Comparison of ENCODE assay signal across 1 cellular context in the genomic region with DNA sequence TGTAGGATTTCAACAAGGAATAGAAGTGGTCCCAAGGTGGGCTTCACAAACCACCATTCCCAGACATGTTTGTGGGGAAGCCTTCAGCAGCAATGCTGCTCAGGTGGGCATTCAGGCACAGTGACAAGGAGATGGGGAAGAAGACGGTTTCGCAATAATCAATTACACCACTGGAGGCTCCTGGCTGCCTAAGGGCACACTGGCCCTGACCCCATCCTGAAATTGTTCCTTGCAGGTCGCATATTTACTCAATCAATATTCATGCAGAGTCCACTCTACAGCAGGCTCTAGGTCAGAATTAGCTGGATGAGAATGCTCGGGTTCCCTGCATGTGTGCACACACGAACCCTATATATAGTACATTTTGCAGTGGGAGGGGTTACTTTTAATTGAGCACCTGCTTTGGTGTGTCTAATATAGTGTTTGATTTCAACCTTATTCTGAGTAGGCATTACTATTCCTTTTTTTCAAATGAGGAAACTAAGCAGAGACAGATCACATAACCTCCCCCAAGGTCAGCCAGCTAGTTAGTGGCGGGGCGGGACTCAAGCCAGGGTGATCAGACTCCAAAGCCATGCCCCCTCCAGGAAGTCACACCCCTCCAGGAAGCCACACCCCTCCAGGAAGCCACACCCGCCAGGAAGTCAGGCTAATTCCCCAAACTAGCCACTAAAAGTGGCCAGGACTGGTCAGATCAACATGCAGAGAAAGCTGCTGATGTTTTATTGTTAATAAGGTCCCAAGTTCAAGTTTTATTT.
A peak's percentile ranks its signal among the peaks of the same experiment; 100 is the strongest.
TF ChIP-seq lines count a peak whose summit lies in the region.

No MANE protein-coding gene starts in this region.

TF ChIP-seq in HepG2, 621 proteins besides CTCF, POLR2A, EP300 and RAD21 (continued from another document and continues in another):
- TF ChIP-seq NCOR1 (IDR thresholded peaks at IDR 0.05; ENCODE audit: borderline replicate concordance, low read length) = peak; percentile 77; the same call in 1 of the 2 replicates
- 0 out of 2 replicates have a peak, but pooled peaks have one; percentile 53 for TF ChIP-seq ELF4 (CRISPR knock-in tag; IDR thresholded peaks at IDR 0.05; ENCODE audit: borderline replicate concordance)
- TF ChIP-seq ZMYM4 (CRISPR knock-in tag; IDR thresholded peaks at IDR 0.05) = peak; percentile 79
- peak; percentile 81 for TF ChIP-seq ESRRA (CRISPR knock-in tag; IDR thresholded peaks at IDR 0.05; ENCODE audit: low read depth)
- TF ChIP-seq SAP130 (CRISPR knock-in tag; IDR thresholded peaks at IDR 0.05; ENCODE audit: low read depth) = peak; percentile 66
- peak; percentile 64 for TF ChIP-seq ISL2 (CRISPR knock-in tag; IDR thresholded peaks at IDR 0.05)
- TF ChIP-seq, protein P1, sequence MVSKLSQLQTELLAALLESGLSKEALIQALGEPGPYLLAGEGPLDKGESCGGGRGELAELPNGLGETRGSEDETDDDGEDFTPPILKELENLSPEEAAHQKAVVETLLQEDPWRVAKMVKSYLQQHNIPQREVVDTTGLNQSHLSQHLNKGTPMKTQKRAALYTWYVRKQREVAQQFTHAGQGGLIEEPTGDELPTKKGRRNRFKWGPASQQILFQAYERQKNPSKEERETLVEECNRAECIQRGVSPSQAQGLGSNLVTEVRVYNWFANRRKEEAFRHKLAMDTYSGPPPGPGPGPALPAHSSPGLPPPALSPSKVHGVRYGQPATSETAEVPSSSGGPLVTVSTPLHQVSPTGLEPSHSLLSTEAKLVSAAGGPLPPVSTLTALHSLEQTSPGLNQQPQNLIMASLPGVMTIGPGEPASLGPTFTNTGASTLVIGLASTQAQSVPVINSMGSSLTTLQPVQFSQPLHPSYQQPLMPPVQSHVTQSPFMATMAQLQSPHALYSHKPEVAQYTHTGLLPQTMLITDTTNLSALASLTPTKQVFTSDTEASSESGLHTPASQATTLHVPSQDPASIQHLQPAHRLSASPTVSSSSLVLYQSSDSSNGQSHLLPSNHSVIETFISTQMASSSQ (IDR thresholded peaks at IDR 0.05; ENCODE audit: low read depth) = peak; percentile 29; the same call in 1 of the 2 replicates
- TF ChIP-seq, protein P1 (CRISPR knock-in tag; IDR thresholded peaks at IDR 0.05; ENCODE audit: borderline replicate concordance) = no peak
- TF ChIP-seq POLR2AphosphoS5 (IDR thresholded peaks at IDR 0.05; ENCODE audit: low read depth, low read length) = peak; percentile 74
- TF ChIP-seq MIXL1 (CRISPR knock-in tag; IDR thresholded peaks at IDR 0.05) = peak; percentile 82
- no peak for TF ChIP-seq ZBTB20 (CRISPR knock-in tag; IDR thresholded peaks at IDR 0.05; ENCODE audit: borderline replicate concordance, low read depth)
- TF ChIP-seq, protein P2, sequence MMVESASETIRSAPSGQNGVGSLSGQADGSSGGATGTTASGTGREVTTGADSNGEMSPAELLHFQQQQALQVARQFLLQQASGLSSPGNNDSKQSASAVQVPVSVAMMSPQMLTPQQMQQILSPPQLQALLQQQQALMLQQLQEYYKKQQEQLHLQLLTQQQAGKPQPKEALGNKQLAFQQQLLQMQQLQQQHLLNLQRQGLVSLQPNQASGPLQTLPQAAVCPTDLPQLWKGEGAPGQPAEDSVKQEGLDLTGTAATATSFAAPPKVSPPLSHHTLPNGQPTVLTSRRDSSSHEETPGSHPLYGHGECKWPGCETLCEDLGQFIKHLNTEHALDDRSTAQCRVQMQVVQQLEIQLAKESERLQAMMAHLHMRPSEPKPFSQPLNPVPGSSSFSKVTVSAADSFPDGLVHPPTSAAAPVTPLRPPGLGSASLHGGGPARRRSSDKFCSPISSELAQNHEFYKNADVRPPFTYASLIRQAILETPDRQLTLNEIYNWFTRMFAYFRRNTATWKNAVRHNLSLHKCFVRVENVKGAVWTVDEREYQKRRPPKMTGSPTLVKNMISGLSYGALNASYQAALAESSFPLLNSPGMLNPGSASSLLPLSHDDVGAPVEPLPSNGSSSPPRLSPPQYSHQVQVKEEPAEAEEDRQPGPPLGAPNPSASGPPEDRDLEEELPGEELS (CRISPR knock-in tag; IDR thresholded peaks at IDR 0.05) = peak; percentile 78
- TF ChIP-seq TBL1XR1 (IDR thresholded peaks at IDR 0.05; ENCODE audit: borderline replicate concordance, low read length, partially characterized antibody) = peak; percentile 72
- 0 out of 2 replicates have a peak, but pooled peaks have one; percentile 32 for TF ChIP-seq ZBTB38 (CRISPR knock-in tag; IDR thresholded peaks at IDR 0.05)
- TF ChIP-seq, protein P3, sequence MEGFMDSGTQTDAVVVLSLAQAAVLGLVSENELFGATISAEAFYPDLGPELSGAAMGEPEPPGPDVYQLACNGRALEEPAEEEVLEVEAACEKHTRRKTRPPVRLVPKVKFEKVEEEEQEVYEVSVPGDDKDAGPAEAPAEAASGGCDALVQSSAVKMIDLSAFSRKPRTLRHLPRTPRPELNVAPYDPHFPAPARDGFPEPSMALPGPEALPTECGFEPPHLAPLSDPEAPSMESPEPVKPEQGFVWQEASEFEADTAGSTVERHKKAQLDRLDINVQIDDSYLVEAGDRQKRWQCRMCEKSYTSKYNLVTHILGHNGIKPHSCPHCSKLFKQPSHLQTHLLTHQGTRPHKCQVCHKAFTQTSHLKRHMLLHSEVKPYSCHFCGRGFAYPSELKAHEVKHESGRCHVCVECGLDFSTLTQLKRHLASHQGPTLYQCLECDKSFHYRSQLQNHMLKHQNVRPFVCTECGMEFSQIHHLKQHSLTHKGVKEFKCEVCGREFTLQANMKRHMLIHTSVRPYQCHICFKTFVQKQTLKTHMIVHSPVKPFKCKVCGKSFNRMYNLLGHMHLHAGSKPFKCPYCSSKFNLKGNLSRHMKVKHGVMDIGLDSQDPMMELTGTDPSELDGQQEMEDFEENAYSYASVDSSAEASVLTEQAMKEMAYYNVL (CRISPR knock-in tag; IDR thresholded peaks at IDR 0.05; ENCODE audit: borderline replicate concordance) = no peak
- peak; percentile 95 for TF ChIP-seq ONECUT2 (CRISPR knock-in tag; IDR thresholded peaks at IDR 0.05)
- TF ChIP-seq FOXJ3 (CRISPR knock-in tag; IDR thresholded peaks at IDR 0.05; ENCODE audit: borderline replicate concordance) = peak; percentile 64; the same call in 1 of the 2 replicates
- TF ChIP-seq, protein P4, sequence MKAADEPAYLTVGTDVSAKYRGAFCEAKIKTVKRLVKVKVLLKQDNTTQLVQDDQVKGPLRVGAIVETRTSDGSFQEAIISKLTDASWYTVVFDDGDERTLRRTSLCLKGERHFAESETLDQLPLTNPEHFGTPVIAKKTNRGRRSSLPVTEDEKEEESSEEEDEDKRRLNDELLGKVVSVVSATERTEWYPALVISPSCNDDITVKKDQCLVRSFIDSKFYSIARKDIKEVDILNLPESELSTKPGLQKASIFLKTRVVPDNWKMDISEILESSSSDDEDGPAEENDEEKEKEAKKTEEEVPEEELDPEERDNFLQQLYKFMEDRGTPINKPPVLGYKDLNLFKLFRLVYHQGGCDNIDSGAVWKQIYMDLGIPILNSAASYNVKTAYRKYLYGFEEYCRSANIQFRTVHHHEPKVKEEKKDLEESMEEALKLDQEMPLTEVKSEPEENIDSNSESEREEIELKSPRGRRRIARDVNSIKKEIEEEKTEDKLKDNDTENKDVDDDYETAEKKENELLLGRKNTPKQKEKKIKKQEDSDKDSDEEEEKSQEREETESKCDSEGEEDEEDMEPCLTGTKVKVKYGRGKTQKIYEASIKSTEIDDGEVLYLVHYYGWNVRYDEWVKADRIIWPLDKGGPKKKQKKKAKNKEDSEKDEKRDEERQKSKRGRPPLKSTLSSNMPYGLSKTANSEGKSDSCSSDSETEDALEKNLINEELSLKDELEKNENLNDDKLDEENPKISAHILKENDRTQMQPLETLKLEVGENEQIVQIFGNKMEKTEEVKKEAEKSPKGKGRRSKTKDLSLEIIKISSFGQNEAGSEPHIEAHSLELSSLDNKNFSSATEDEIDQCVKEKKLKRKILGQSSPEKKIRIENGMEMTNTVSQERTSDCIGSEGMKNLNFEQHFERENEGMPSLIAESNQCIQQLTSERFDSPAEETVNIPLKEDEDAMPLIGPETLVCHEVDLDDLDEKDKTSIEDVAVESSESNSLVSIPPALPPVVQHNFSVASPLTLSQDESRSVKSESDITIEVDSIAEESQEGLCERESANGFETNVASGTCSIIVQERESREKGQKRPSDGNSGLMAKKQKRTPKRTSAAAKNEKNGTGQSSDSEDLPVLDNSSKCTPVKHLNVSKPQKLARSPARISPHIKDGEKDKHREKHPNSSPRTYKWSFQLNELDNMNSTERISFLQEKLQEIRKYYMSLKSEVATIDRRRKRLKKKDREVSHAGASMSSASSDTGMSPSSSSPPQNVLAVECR (CRISPR knock-in tag; IDR thresholded peaks at IDR 0.05; ENCODE audit: borderline replicate concordance) = peak; percentile 44; the same call in 1 of the 2 replicates
- peak; percentile 68; the same call in 1 of the 2 replicates for TF ChIP-seq CHD4 (IDR thresholded peaks at IDR 0.05; ENCODE audit: borderline replicate concordance, low read length)
- TF ChIP-seq HMG20A (CRISPR knock-in tag; IDR thresholded peaks at IDR 0.05; ENCODE audit: borderline replicate concordance) = peak; percentile 68
- no peak for TF ChIP-seq CCAR2 (optimal IDR thresholded peaks at IDR 0.05; ENCODE audit: low read depth, low read length)
- 0 out of 2 replicates have a peak, but pooled peaks have one; percentile 64 for TF ChIP-seq ZNF619 (CRISPR knock-in tag; IDR thresholded peaks at IDR 0.05)
- TF ChIP-seq TBX2 (CRISPR knock-in tag; IDR thresholded peaks at IDR 0.05; ENCODE audit: borderline replicate concordance) = peak; percentile 73
- TF ChIP-seq, protein P5, sequence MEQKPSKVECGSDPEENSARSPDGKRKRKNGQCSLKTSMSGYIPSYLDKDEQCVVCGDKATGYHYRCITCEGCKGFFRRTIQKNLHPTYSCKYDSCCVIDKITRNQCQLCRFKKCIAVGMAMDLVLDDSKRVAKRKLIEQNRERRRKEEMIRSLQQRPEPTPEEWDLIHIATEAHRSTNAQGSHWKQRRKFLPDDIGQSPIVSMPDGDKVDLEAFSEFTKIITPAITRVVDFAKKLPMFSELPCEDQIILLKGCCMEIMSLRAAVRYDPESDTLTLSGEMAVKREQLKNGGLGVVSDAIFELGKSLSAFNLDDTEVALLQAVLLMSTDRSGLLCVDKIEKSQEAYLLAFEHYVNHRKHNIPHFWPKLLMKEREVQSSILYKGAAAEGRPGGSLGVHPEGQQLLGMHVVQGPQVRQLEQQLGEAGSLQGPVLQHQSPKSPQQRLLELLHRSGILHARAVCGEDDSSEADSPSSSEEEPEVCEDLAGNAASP (CRISPR knock-in tag; IDR thresholded peaks at IDR 0.05; ENCODE audit: borderline replicate concordance) = 0 out of 2 replicates have a peak, but pooled peaks have one; percentile 25
- peak; percentile 20; the same call in 1 of the 2 replicates for TF ChIP-seq GABPA (IDR thresholded peaks at IDR 0.05; ENCODE audit: low read depth, low read length)
- TF ChIP-seq GABPA (CRISPR knock-in tag; IDR thresholded peaks at IDR 0.05; ENCODE audit: low read depth) = peak; percentile 65
- TF ChIP-seq SALL1 (CRISPR knock-in tag; IDR thresholded peaks at IDR 0.05) = peak; percentile 99
- TF ChIP-seq, protein P6, sequence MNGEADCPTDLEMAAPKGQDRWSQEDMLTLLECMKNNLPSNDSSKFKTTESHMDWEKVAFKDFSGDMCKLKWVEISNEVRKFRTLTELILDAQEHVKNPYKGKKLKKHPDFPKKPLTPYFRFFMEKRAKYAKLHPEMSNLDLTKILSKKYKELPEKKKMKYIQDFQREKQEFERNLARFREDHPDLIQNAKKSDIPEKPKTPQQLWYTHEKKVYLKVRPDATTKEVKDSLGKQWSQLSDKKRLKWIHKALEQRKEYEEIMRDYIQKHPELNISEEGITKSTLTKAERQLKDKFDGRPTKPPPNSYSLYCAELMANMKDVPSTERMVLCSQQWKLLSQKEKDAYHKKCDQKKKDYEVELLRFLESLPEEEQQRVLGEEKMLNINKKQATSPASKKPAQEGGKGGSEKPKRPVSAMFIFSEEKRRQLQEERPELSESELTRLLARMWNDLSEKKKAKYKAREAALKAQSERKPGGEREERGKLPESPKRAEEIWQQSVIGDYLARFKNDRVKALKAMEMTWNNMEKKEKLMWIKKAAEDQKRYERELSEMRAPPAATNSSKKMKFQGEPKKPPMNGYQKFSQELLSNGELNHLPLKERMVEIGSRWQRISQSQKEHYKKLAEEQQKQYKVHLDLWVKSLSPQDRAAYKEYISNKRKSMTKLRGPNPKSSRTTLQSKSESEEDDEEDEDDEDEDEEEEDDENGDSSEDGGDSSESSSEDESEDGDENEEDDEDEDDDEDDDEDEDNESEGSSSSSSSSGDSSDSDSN (CRISPR knock-in tag; IDR thresholded peaks at IDR 0.05) = peak; percentile 44; the same call in 1 of the 2 replicates
- 0 out of 2 replicates have a peak, but pooled peaks have one; percentile 64 for TF ChIP-seq ZNF589 (CRISPR knock-in tag; conservative IDR thresholded peaks at IDR 0.05)
- no peak for TF ChIP-seq ETV6 (CRISPR knock-in tag; conservative IDR thresholded peaks at IDR 0.05)
- TF ChIP-seq SOX5 (CRISPR knock-in tag; IDR thresholded peaks at IDR 0.05; ENCODE audit: borderline replicate concordance) = peak; percentile 26; the same call in 1 of the 2 replicates
